Comparison of ENCODE assay signal across 9 cellular contexts in genomic region chr11:62543680-62544444, GRCh38. TPM values are rescaled to one million over a fixed set of nuclear protein-coding genes. Genes with fewer than 3 reads are reported as not detected.
DNase-seq lines count a peak whose midpoint lies in the region; ATAC-seq and TF ChIP-seq lines count a peak whose summit lies in the region.
"Had no signal": no experiment of that assay in that cellular context is flagged by ENCODE, and none has a peak within 500 bp of the region (broad histone marks: within the 10 kb centered on the region; RNA-seq: fewer than 3 reads in every experiment).

No MANE protein-coding gene starts in this region.

- peak; percentile 59 for DNase-seq in activated CD4-positive, alpha-beta T cell treated with anti-CD3 and anti-CD28 coated beads, Interleukin-2, amount 10 ng/mL, durations not matched to agents 24 days and 14 days
- no peak for DNase-seq in activated CD4-positive, alpha-beta T cell treated with anti-CD3 and anti-CD28 coated beads for 1 hour
- DNase-seq in astrocyte of the cerebellum (ENCODE audit: low read depth) (no peak), left lung (no peak), thyroid gland (no peak), NCI-H1417 treated with DMSO at 0.1 percent for 48 hours (lab: John Stamatoyannopoulos, UW) (no peak), NAMALWA (ENCODE audit: low spot score) (no peak)
- DNase-seq in stimulated activated CD4-positive, alpha-beta T cell treated with anti-CD3 and anti-CD28 coated beads, Interleukin-2, amount 100 ng/mL, for 24 hours: no peak
- DNase-seq: stimulated activated CD4-positive, alpha-beta T cell treated with anti-CD3 and anti-CD28 coated beads, Interleukin-2, amount 100 ng/mL, for 48 hours had no signal

- TF ChIP-seq POLR2A in thyroid gland (IDR thresholded peaks at IDR 0.05): no peak

- peak overlapping the region; percentile 99 for H3K4me3 Mint-ChIP-seq in activated CD4-positive, alpha-beta T cell treated with anti-CD3 and anti-CD28 coated beads, Interleukin-2, amount 10 ng/mL, durations not matched to agents 24 days and 14 days

- peak overlapping the region; percentile 94 to 96 for H3K27ac ChIP-seq in left lung
- H3K27ac ChIP-seq in thyroid gland: peak overlapping the region; percentile 42 to 99 (median 92)

- H3K27me3 ChIP-seq in left lung: peaks cover 0 to 44% of the 10 kb centered on the region in 2 donors
- H3K27me3 ChIP-seq in thyroid gland: no peaks in the 10 kb centered on the region

- peaks cover 8% of the 10 kb centered on the region for H3K27me3 Mint-ChIP-seq in activated CD4-positive, alpha-beta T cell treated with anti-CD3 and anti-CD28 coated beads, Interleukin-2, amount 10 ng/mL, durations not matched to agents 24 days and 14 days

- 68 to 72% methylated on average over 16 to 22 of the region's 22 CpGs for WGBS in thyroid gland, 2 donors

- H3K36me3 Mint-ChIP-seq in activated CD4-positive, alpha-beta T cell treated with anti-CD3 and anti-CD28 coated beads, Interleukin-2, amount 10 ng/mL, durations not matched to agents 24 days and 14 days (ENCODE audit: low read depth): peaks cover 5% of the 10 kb centered on the region

- peak overlapping the region; percentile 95 for H3K27ac Mint-ChIP-seq in activated CD4-positive, alpha-beta T cell treated with anti-CD3 and anti-CD28 coated beads, Interleukin-2, amount 10 ng/mL, durations not matched to agents 24 days and 14 days

- H3K4me1 Mint-ChIP-seq in activated CD4-positive, alpha-beta T cell treated with anti-CD3 and anti-CD28 coated beads, Interleukin-2, amount 10 ng/mL, durations not matched to agents 24 days and 14 days: peaks cover 63% of the 10 kb centered on the region

- H3K4me1 ChIP-seq in left lung: peaks cover 64 to 81% of the 10 kb centered on the region in 2 donors
- peaks cover 44 to 73% of the 10 kb centered on the region in 2 donors for H3K4me1 ChIP-seq in thyroid gland

- no peaks in the 10 kb centered on the region for H3K9me3 ChIP-seq in left lung
- H3K9me3 ChIP-seq in thyroid gland: no peaks in the 10 kb centered on the region

- H3K4me3 ChIP-seq in astrocyte of the cerebellum (ENCODE audit: low read depth, low read length): peak overlapping the region; percentile 98
- H3K4me3 ChIP-seq in left lung: peak overlapping the region; percentile 83 to 95
- peak overlapping the region in 1 of 3 donors; percentile 87 for H3K4me3 ChIP-seq in thyroid gland (replicated peaks in 1 of 3)

- TF ChIP-seq CTCF in astrocyte of the cerebellum (IDR thresholded peaks at IDR 0.05; ENCODE audit: low read depth, low read length, missing control alignments) (no peak), left lung (IDR thresholded peaks at IDR 0.05) (no peak), thyroid gland (IDR thresholded peaks at IDR 0.05) (no peak)

- in situ Hi-C loops in astrocyte of the cerebellum (cut with HindIII; ENCODE audit: low sequenced_read_pairs): no loop called here

- no peak for ATAC-seq in left lung

- no peaks in the 10 kb centered on the region for H3K36me3 ChIP-seq in left lung
- H3K36me3 ChIP-seq in thyroid gland: no peaks in the 10 kb centered on the region

- intact Hi-C loops in activated CD4-positive, alpha-beta T cell treated with anti-CD3 and anti-CD28 coated beads, Interleukin-2, amount 10 ng/mL, durations not matched to agents 24 days and 14 days (cut with micrococcal nuclease): loop anchor here (1.0 to 5.0 kb wide), 4 partner anchors 37 to 572 kb away; no protein-coding TSS in a partner anchor
- intact Hi-C loops in left lung (cut with DNase I): loop anchor here in 1 of 2 donors (5.0 kb wide), 1 partner anchor 122 kb away; no protein-coding TSS in a partner anchor
- intact Hi-C loops in thyroid gland (cut with DNase I): loop anchor here (5.0 kb wide), 2 partner anchors 37 to 122 kb away; no protein-coding TSS in a partner anchor

- H3K9me3 Mint-ChIP-seq in activated CD4-positive, alpha-beta T cell treated with anti-CD3 and anti-CD28 coated beads, Interleukin-2, amount 10 ng/mL, durations not matched to agents 24 days and 14 days: no peaks in the 10 kb centered on the region

RNA-seq across cellular contexts. Expression of gene AHNAK, which starts 2.7 kb away (rescaled TPM):
- 88.8 and 91.5 TPM in 2 replicates for total RNA-seq in activated CD4-positive, alpha-beta T cell treated with anti-CD3 and anti-CD28 coated beads, Interleukin-2, amount 10 ng/mL, durations not matched to agents 24 days and 14 days
- 100 to 1,000 TPM; 437 to 636 TPM for total RNA-seq in left lung
- 100 to 1,000 TPM; 227 to 400 (median 288) TPM for total RNA-seq in thyroid gland

RNA-seq across cellular contexts. Expression of gene EEF1G, which starts 29.8 kb away (rescaled TPM):
- total RNA-seq in activated CD4-positive, alpha-beta T cell treated with anti-CD3 and anti-CD28 coated beads, Interleukin-2, amount 10 ng/mL, durations not matched to agents 24 days and 14 days: 1,271 and 1,309 TPM in 2 replicates
- 1,000 to 10,000 TPM in 1 of 2 donors, 100 to 1,000 TPM in 1; 973 to 1,076 TPM for total RNA-seq in left lung
- total RNA-seq in thyroid gland: 1,000 to 10,000 TPM; 1,334 to 1,814 (median 1,607) TPM

RNA-seq across cellular contexts. Expression of gene TUT1, which starts 47.5 kb away (rescaled TPM):
- total RNA-seq in activated CD4-positive, alpha-beta T cell treated with anti-CD3 and anti-CD28 coated beads, Interleukin-2, amount 10 ng/mL, durations not matched to agents 24 days and 14 days: 45.3 and 50.9 TPM in 2 replicates
- total RNA-seq in left lung (10 to 100 TPM; 12.6 to 19.8 TPM), thyroid gland (10 to 100 TPM; 13.7 to 20.0 (median 16.1) TPM)

RNA-seq across cellular contexts. Expression of gene MTA2, which starts 57.8 kb away (rescaled TPM):
- 219 and 220 TPM in 2 replicates for total RNA-seq in activated CD4-positive, alpha-beta T cell treated with anti-CD3 and anti-CD28 coated beads, Interleukin-2, amount 10 ng/mL, durations not matched to agents 24 days and 14 days
- 10 to 100 TPM; 67.1 to 86.0 TPM for total RNA-seq in left lung
- total RNA-seq in thyroid gland: 10 to 100 TPM; 65.3 to 76.7 (median 70.7) TPM
